ENCODE assay signal across 28 cellular contexts in genomic region chr6:4129446-4129845, GRCh38. TPM values are rescaled to one million over a fixed set of nuclear protein-coding genes. Genes with fewer than 3 reads are reported as not detected.
DNase-seq lines count a peak whose midpoint lies in the region; ATAC-seq and TF ChIP-seq lines count a peak whose summit lies in the region.
"Had no signal": no experiment of that assay in that cellular context is flagged by ENCODE, and none has a peak within 500 bp of the region (broad histone marks: within the 10 kb centered on the region; RNA-seq: fewer than 3 reads in every experiment).

No MANE protein-coding gene starts in this region.

- H3K9me3 ChIP-seq in IMR-90 (ENCODE audit: control insufficient read depth, insufficient read depth, low read length): no peaks in the 10 kb centered on the region
- H3K9me3 ChIP-seq in skeletal muscle satellite cell (replicated peaks; ENCODE audit: low read length): no peaks in the 10 kb centered on the region

- H2AK5ac ChIP-seq in IMR-90 (ENCODE audit: low read depth, low read length): no peak overlapping the region

- no peaks in the 10 kb centered on the region for H3K9me3 Mint-ChIP-seq in activated naive CD8-positive, alpha-beta T cell (ENCODE audit: low read depth)
- H3K9me3 Mint-ChIP-seq in activated naive CD8-positive, alpha-beta T cell treated with anti-CD3 and anti-CD28 coated beads, Interleukin-2, amount 50 U/mL, for 24 hours: peaks cover 11% of the 10 kb centered on the region
- H3K9me3 Mint-ChIP-seq: IgD-negative memory B cell had no signal

- no peak overlapping the region for H3K4me3 Mint-ChIP-seq in activated naive CD8-positive, alpha-beta T cell
- H3K4me3 Mint-ChIP-seq in activated naive CD8-positive, alpha-beta T cell treated with anti-CD3 and anti-CD28 coated beads, Interleukin-2, amount 50 U/mL, for 24 hours: no peak overlapping the region
- H3K4me3 Mint-ChIP-seq: CD8-positive, alpha-beta memory T cell had no signal

- no peak overlapping the region for H2BK5ac ChIP-seq in IMR-90 (ENCODE audit: low read depth, low read length, poor library complexity, severe bottlenecking)

- H2AFZ ChIP-seq in IMR-90 (replicated peaks; ENCODE audit: low read length, poor library complexity): no peak overlapping the region

- intact Hi-C loops in IMR-90 (cut with micrococcal nuclease): no loop called here
- intact Hi-C loops in lower leg skin (cut with DNase I; ENCODE audit: low total_unique reads): no loop called here

- peaks cover 19% of the 10 kb centered on the region for H3K4me1 Mint-ChIP-seq in activated naive CD8-positive, alpha-beta T cell (ENCODE audit: low read depth)
- peaks cover 24% of the 10 kb centered on the region for H3K4me1 Mint-ChIP-seq in activated naive CD8-positive, alpha-beta T cell treated with anti-CD3 and anti-CD28 coated beads, Interleukin-2, amount 50 U/mL, for 24 hours

- peaks cover 30% of the 10 kb centered on the region for H3K36me3 ChIP-seq in IMR-90 (ENCODE audit: control insufficient read depth, insufficient read depth, low read length)
- H3K36me3 ChIP-seq in skeletal muscle satellite cell (ENCODE audit: insufficient read depth, low read length): peaks cover 58% of the 10 kb centered on the region

- H3K14ac ChIP-seq in IMR-90 (replicated peaks; ENCODE audit: low read depth, low read length): no peak overlapping the region

- H2BK20ac ChIP-seq in IMR-90 (ENCODE audit: low read depth, low read length): no peak overlapping the region

- no TSS peak for BruUV-seq in IMR-90 (replicated peaks; lab: Mats Ljungman, UMichigan)

- no peak overlapping the region for H3K23ac ChIP-seq in IMR-90 (ENCODE audit: low read depth, low read length)

- no peak overlapping the region for H3K27ac ChIP-seq in IMR-90 (ENCODE audit: insufficient read depth, low read length)
- H3K27ac ChIP-seq: HL-60, RWPE1, SK-N-MC had no signal

- peaks cover 24% of the 10 kb centered on the region for H3K36me3 Mint-ChIP-seq in activated naive CD8-positive, alpha-beta T cell
- H3K36me3 Mint-ChIP-seq in activated naive CD8-positive, alpha-beta T cell treated with anti-CD3 and anti-CD28 coated beads, Interleukin-2, amount 50 U/mL, for 24 hours (ENCODE audit: low read depth): peaks cover 51% of the 10 kb centered on the region

- H3K27me3 ChIP-seq in IMR-90 (ENCODE audit: control insufficient read depth, insufficient read depth, low read length) (no peaks in the 10 kb centered on the region), skeletal muscle satellite cell (ENCODE audit: control insufficient read depth, insufficient read depth, low read length) (no peaks in the 10 kb centered on the region)

- dilution Hi-C loops in IMR-90 (cut with HindIII; ENCODE audit: low sequenced_read_pairs, unreplicated experiment): no loop called here

- H3K4me2 ChIP-seq in IMR-90 (ENCODE audit: low read depth, low read length) (no peak overlapping the region), skeletal muscle satellite cell (ENCODE audit: low read length) (peak overlapping the region; percentile 22)

- TF ChIP-seq POLR2A in IMR-90 (IDR thresholded peaks at IDR 0.05; ENCODE audit: low read depth, low read length) (no peak), lower leg skin (IDR thresholded peaks at IDR 0.05) (no peak)

- H3K4me1 ChIP-seq in IMR-90 (ENCODE audit: control insufficient read depth, insufficient read depth, low read length) (peaks cover 17% of the 10 kb centered on the region), skeletal muscle satellite cell (ENCODE audit: control insufficient read depth, insufficient read depth, low read length) (peaks cover 42% of the 10 kb centered on the region)

- H2AK9ac ChIP-seq in IMR-90 (replicated peaks; ENCODE audit: low read depth, low read length, poor library complexity): no peak overlapping the region

- no peak overlapping the region for H3K18ac ChIP-seq in IMR-90 (ENCODE audit: low read depth, low read length)

- POLR2A ChIA-PET in IMR-90 (lab: Charles Lee; ENCODE audit: unreplicated experiment): no interaction called here

- no peak overlapping the region for H2BK120ac ChIP-seq in IMR-90 (ENCODE audit: low read depth, low read length)

- CTCF ChIA-PET in IMR-90 (lab: Yijun Ruan, JAX): no interaction called here

- H3K56ac ChIP-seq in IMR-90 (ENCODE audit: extremely low read depth, insufficient read depth, low read length): no peak overlapping the region

- TF ChIP-seq CTCF in IMR-90 (conservative IDR thresholded peaks at IDR 0.05; ENCODE audit: low read depth, low read length): no peak
- TF ChIP-seq CTCF in lower leg skin (IDR thresholded peaks at IDR 0.05): no peak

- peak overlapping the region; percentile 42 for H3K27ac Mint-ChIP-seq in activated naive CD8-positive, alpha-beta T cell
- no peak overlapping the region for H3K27ac Mint-ChIP-seq in activated naive CD8-positive, alpha-beta T cell treated with anti-CD3 and anti-CD28 coated beads, Interleukin-2, amount 50 U/mL, for 24 hours

- H4K5ac ChIP-seq in IMR-90 (ENCODE audit: low read depth, low read length): no peak overlapping the region

- no peak for DNase-seq in activated naive CD8-positive, alpha-beta T cell treated with anti-CD3 and anti-CD28 coated beads, Interleukin-2, amount 50 U/mL, for 24 hours
- DNase-seq in IMR-90 (peak; percentile 9), dermis blood vessel endothelial cell (peak; percentile 44), NCI-H1417 (lab: John Stamatoyannopoulos, UW) (no peak), lower leg skin (ENCODE audit: low spot score in 2 of 2) (no peak)
- DNase-seq in stimulated activated CD4-positive, alpha-beta T cell treated with anti-CD3 and anti-CD28 coated beads, Interleukin-12 subunit alpha, Interleukin-12 subunit beta, amount 100 ng/mL, for 4 hours: no peak
- DNase-seq: 8988T; AML-193; C1 segment of cervical spinal cord; Calu3; CD8-positive, alpha-beta memory T cell; HCEC 1CT; MV-4-11; NCI-H1105 treated with DMSO at 0.1 percent for 48 hours; NCI-H1694; NCI-H2081 treated with DMSO at 0.1 percent for 48 hours; NCI-H2171 treated with DMSO at 0.1 percent for 48 hours; NCI-H446; NCI-H526; SHP77 treated with DMSO at 0.1 percent for 48 hours had no signal

- H3K9ac ChIP-seq in IMR-90 (ENCODE audit: low read depth, low read length) (no peak overlapping the region), skeletal muscle satellite cell (ENCODE audit: low read depth, low read length) (no peak overlapping the region)

- ATAC-seq in activated naive CD8-positive, alpha-beta T cell treated with anti-CD3 and anti-CD28 coated beads, Interleukin-2, amount 50 U/mL, for 24 hours: no peak
- no peak for ATAC-seq in IMR-90 (ENCODE audit: low read depth)

- peaks cover 5% of the 10 kb centered on the region; the same call in 1 of the 2 replicates for H4K20me1 ChIP-seq in IMR-90 (ENCODE audit: insufficient read depth, low read length)

- no peak overlapping the region for H4K91ac ChIP-seq in IMR-90 (ENCODE audit: insufficient read depth, low read depth, low read length)

- H2BK15ac ChIP-seq in IMR-90 (ENCODE audit: low read depth, low read length): no peak overlapping the region

- peaks cover 10% of the 10 kb centered on the region for H3K9me1 ChIP-seq in IMR-90 (ENCODE audit: insufficient read depth, low read length)

- no peak overlapping the region for H4K8ac ChIP-seq in IMR-90 (ENCODE audit: low read depth in 2 of 2, low read length in 2 of 2)

- peaks cover 16 to 48% of the 10 kb centered on the region in 2 experiments for H3K79me1 ChIP-seq in IMR-90 (ENCODE audit: low read depth in 1 of 2, low read length in 2 of 2)

- H3K4ac ChIP-seq in IMR-90 (ENCODE audit: low read depth, low read length): no peak overlapping the region

- TF ChIP-seq RAD21 in IMR-90 (IDR thresholded peaks at IDR 0.05; ENCODE audit: low read length): no peak

- H3K4me3 ChIP-seq in IMR-90 (ENCODE audit: insufficient read depth, low read depth, low read length) (no peak overlapping the region), skeletal muscle satellite cell (ENCODE audit: low read length) (no peak overlapping the region), lower leg skin (ENCODE audit: low read depth, poor library complexity, severe bottlenecking) (no peak overlapping the region)
- H3K4me3 ChIP-seq: SK-N-MC had no signal

- H3K27me3 Mint-ChIP-seq in activated naive CD8-positive, alpha-beta T cell: no peaks in the 10 kb centered on the region
- H3K27me3 Mint-ChIP-seq in activated naive CD8-positive, alpha-beta T cell treated with anti-CD3 and anti-CD28 coated beads, Interleukin-2, amount 50 U/mL, for 24 hours: no peaks in the 10 kb centered on the region
- H3K27me3 Mint-ChIP-seq: IgD-negative memory B cell had no signal

- in situ Hi-C loops in IMR-90 (cut with MboI; ENCODE audit: low sequenced_read_pairs): no loop called here

TF ChIP-seq in IMR-90, 13 proteins besides CTCF, POLR2A, EP300 and RAD21 (continues in another document):
- TF ChIP-seq CEBPB (IDR thresholded peaks at IDR 0.05; ENCODE audit: low read depth, low read length) (no peak), FOS (IDR thresholded peaks at IDR 0.05; ENCODE audit: low read depth, low read length) (no peak), MXI1 (IDR thresholded peaks at IDR 0.05; ENCODE audit: borderline replicate concordance, low read depth, low read length) (no peak), RFX5 (IDR thresholded peaks at IDR 0.05; ENCODE audit: low read depth, low read length) (no peak), CHD1 (IDR thresholded peaks at IDR 0.05; ENCODE audit: low read depth, low read length) (no peak), SMC3 (IDR thresholded peaks at IDR 0.05; ENCODE audit: low read depth, low read length) (no peak), MAFK (IDR thresholded peaks at IDR 0.05; ENCODE audit: low read depth, low read length) (no peak), USF2 (IDR thresholded peaks at IDR 0.05; ENCODE audit: low read depth, low read length) (no peak)

RNA-seq across cellular contexts. Expression of gene ECI2, which starts 5.9 kb away (rescaled TPM):
- total RNA-seq in IMR-90 (2012; rRNA removed) (124 and 152 TPM in 2 replicates), dermis blood vessel endothelial cell (80.7 and 92.1 TPM in 2 replicates), lower leg skin (10 to 100 TPM; 22.8 to 35.4 (median 30.2) TPM)
- 51.4 and 64.1 TPM in 2 replicates for polyA plus RNA-seq in IMR-90 (2012; rRNA removed)
- polyA plus RNA-seq in IMR-90 (2012; cell fraction: cytosol; rRNA removed): 21.0 and 27.6 TPM in 2 replicates
- 12.1 and 49.5 TPM in 2 replicates for polyA plus RNA-seq in IMR-90 (2012; cell fraction: nucleus; rRNA removed; ENCODE audit: low replicate concordance)
- 106 and 110 TPM in 2 replicates for total RNA-seq in skeletal muscle satellite cell (2012; rRNA removed)

RNA-seq across cellular contexts. Expression of gene FAM217A, which starts 50.5 kb away (rescaled TPM):
- total RNA-seq in IMR-90 (2012; rRNA removed): not detected in 2 replicates
- polyA plus RNA-seq in IMR-90 (2012; rRNA removed): not detected in 2 replicates
- not detected in 2 replicates for polyA plus RNA-seq in IMR-90 (2012; cell fraction: cytosol; rRNA removed)
- polyA plus RNA-seq in IMR-90 (2012; cell fraction: nucleus; rRNA removed; ENCODE audit: low replicate concordance): not detected in 2 replicates
- not detected in 2 replicates for total RNA-seq in dermis blood vessel endothelial cell
- total RNA-seq in skeletal muscle satellite cell (2012; rRNA removed): not detected in 2 replicates
- not detected for total RNA-seq in lower leg skin
- total RNA-seq: Calu3; CD8-positive, alpha-beta memory T cell; Daoy had no signal
- polyA plus RNA-seq: AG04450; CD8-positive, alpha-beta memory T cell; IgD-negative memory B cell had no signal

Comparison
In these comparisons a context has a peak if more than half of its experiments do, and no peak if none do; other contexts are left out.
1. DNase-seq: peak in IMR-90 (single experiment) and dermis blood vessel endothelial cell (single experiment); none in activated naive CD8-positive, alpha-beta T cell treated with anti-CD3 and anti-CD28 coated beads, Interleukin-2, amount 50 U/mL, for 24 hours (single experiment), NCI-H1417 (0 of 3), lower leg skin (0 of 2) and stimulated activated CD4-positive, alpha-beta T cell treated with anti-CD3 and anti-CD28 coated beads, Interleukin-12 subunit alpha, Interleukin-12 subunit beta, amount 100 ng/mL, for 4 hours (single experiment).